In genomic region chr19:3505598-3506383, GRCh38 we compare ENCODE assay signal across 8 cellular contexts. TPM values are rescaled to one million over a fixed set of nuclear protein-coding genes. Genes with fewer than 3 reads are reported as not detected.
A peak's percentile ranks its signal among the peaks of the same experiment; 100 is the strongest.
DNase-seq lines count a peak whose midpoint lies in the region; ATAC-seq and TF ChIP-seq lines count a peak whose summit lies in the region.

TSS of gene FZR1 (plus strand) at chr19:3506311. CDS start at chr19:3522990, 16,679 bp downstream.

- peak; percentile 27 for TF ChIP-seq CTCF in chondrocyte (IDR thresholded peaks at IDR 0.05)

- H3K36me3 Mint-ChIP-seq in chondrocyte (ENCODE audit: low read depth) = no peaks in the 10 kb centered on the region

- H3K27ac Mint-ChIP-seq in chondrocyte (ENCODE audit: unreplicated experiment) = peak within 1 kb of the TSS; percentile 98

- peak within 1 kb of the TSS; percentile 91 for H3K4me3 Mint-ChIP-seq in chondrocyte (ENCODE audit: unreplicated experiment)

- H3K4me1 Mint-ChIP-seq in chondrocyte (ENCODE audit: low read depth) = peaks cover 37% of the 10 kb centered on the region

- peak; percentile 100 for DNase-seq in AG20443 (ENCODE audit: low spot score)
- peak; percentile 84 for DNase-seq in NCI-H510A (lab: John Stamatoyannopoulos, UW)
- peak; percentile 98 to 99 for DNase-seq in activated CD4-positive, alpha-beta T cell treated with anti-CD3 and anti-CD28 coated beads for 24 hours (ENCODE audit: low read depth in 2 of 2)
- DNase-seq in chondrocyte (ENCODE audit: low spot score) = peak; percentile 100
- DNase-seq in kidney glomerular epithelial cell (lab: John Stamatoyannopoulos, UW) = peak; percentile 95
- peak; percentile 99 to 100 for DNase-seq in stimulated activated CD4-positive, alpha-beta T cell treated with anti-CD3 and anti-CD28 coated beads, Interleukin-1b, Interleukin-23, amount 100 ng/mL, for 1 hour (ENCODE audit: low read depth in 2 of 2)

- H3K27me3 Mint-ChIP-seq in chondrocyte (ENCODE audit: low read depth) = no peaks in the 10 kb centered on the region

- H3K9me3 Mint-ChIP-seq in chondrocyte (ENCODE audit: low read depth) = no peaks in the 10 kb centered on the region

- ATAC-seq in HG03432 (IDR thresholded peaks at IDR 0.05; ENCODE audit: unreplicated experiment) = peak; percentile 87

- TF ChIP-seq POLR2A in GM19099 (IDR thresholded peaks at IDR 0.05; ENCODE audit: extremely low read depth, insufficient read length, low read depth) = peak; percentile 70

RNA-seq across cellular contexts. Expression of gene FZR1, which starts in this region (rescaled TPM):
- 35.0 to 37.6 TPM (median 36.5 TPM) in 3 replicates for total RNA-seq in chondrocyte

Comparison
In these comparisons a context has a peak if more than half of its experiments do, and no peak if none do; other contexts are left out.
1. Peak in every context shown above with its lines: DNase-seq and ATAC-seq.